ENCODE assay signal across 15 cellular contexts in the genomic region with DNA sequence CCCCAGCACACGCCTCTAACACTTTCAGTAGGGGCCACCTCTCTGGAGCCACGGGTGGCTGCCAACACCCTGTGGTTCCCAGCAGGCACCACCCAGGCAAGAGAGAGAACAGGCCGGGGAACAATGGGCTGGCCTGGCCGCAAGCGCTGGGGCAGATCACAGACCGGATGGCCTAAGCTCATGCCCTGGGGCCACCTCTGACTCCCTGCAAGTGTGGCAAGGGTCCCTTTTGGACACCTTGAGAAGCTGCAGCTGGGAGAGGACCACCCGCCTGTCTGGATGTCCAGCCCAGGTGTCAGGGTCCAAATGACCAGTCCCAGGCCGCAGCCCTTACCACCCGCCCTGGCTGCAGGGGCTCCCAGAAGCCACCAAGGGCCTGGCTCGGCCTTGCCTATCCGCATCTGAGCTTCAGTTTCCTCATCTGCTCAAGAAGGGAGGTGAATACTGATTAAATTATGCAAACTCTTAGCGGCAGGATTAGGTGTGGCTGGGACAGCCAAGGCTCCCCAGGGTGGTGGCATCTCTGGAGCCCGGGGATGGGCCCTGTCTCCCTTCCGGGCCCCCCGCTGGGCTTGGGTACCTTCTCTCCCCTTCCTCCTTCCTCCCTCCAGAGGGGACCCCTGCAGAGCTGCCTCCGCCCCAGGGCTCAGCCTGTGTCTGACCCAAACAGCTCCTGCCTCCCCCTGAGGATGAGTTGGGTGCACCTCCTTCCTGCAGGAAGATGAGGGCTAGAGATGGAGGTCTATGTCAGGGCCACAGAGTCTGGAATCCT. TPM values are rescaled to one million over a fixed set of nuclear protein-coding genes. Genes with fewer than 3 reads are reported as not detected.
DNase-seq lines count a peak whose midpoint lies in the region; ATAC-seq, FAIRE-seq and TF ChIP-seq lines count a peak whose summit lies in the region.
"Had no signal": no experiment of that assay in that cellular context is flagged by ENCODE, and none has a peak within 500 bp of the region (broad histone marks: within the 10 kb centered on the region; RNA-seq: fewer than 3 reads in every experiment).

No MANE protein-coding gene starts in this region.

- H2AFZ ChIP-seq in K562 (ENCODE audit: low read depth, low read length) = no peak overlapping the region

- H4K8ac ChIP-seq in mesendoderm (ENCODE audit: low read depth, low read length) = no peak overlapping the region

- H3K9me1 ChIP-seq in K562 (ENCODE audit: control insufficient read depth, insufficient read depth, low read length) = no peaks in the 10 kb centered on the region

- 0 out of 2 replicates have a peak, but pooled peaks cover 6% of the 10 kb centered on the region for H4K20me1 ChIP-seq in K562 (replicated peaks; ENCODE audit: control insufficient read depth, insufficient read depth, low read length)

- no peak overlapping the region for H2AK5ac ChIP-seq in mesendoderm (ENCODE audit: low read length)

- intact Hi-C loops in K562 (cut with micrococcal nuclease) (loop anchor here (10.0 kb wide), 2 partner anchors 226 to 344 kb away; no protein-coding TSS in a partner anchor), right cardiac atrium (cut with DNase I) (no loop called here)

- H3K9me3 ChIP-seq in K562 (replicated peaks; ENCODE audit: control insufficient read depth, insufficient read depth, low read depth, low read length) (no peaks in the 10 kb centered on the region), right cardiac atrium (ENCODE audit: control insufficient read depth, low read length) (no peaks in the 10 kb centered on the region), suprapubic skin (no peaks in the 10 kb centered on the region)
- H3K9me3 ChIP-seq: MG63 had no signal

- TF ChIP-seq POLR2A in K562 (conservative IDR thresholded peaks at IDR 0.05) = no peak
- no peak for TF ChIP-seq POLR2A in suprapubic skin (IDR thresholded peaks at IDR 0.05)

- H3K79me2 ChIP-seq in K562 (ENCODE audit: control insufficient read depth, insufficient read depth, low read length) (no peaks in the 10 kb centered on the region), mesendoderm (ENCODE audit: control insufficient read depth, insufficient read depth, low read length) (no peaks in the 10 kb centered on the region)

- H3K9ac ChIP-seq in K562 (ENCODE audit: insufficient read depth in 1 of 2, low read depth in 2 of 2, low read length in 2 of 2) = no peak overlapping the region
- no peak overlapping the region for H3K9ac ChIP-seq in mesendoderm (ENCODE audit: low read length)

- no peaks in the 10 kb centered on the region for H3K79me1 ChIP-seq in mesendoderm (ENCODE audit: low read length)

- TF ChIP-seq EP300 in Ishikawa (IDR thresholded peaks at IDR 0.05; ENCODE audit: borderline replicate concordance) = peak; percentile 82
- no peak for TF ChIP-seq EP300 in K562 (IDR thresholded peaks at IDR 0.05; ENCODE audit: low read length)
- TF ChIP-seq EP300 in suprapubic skin (IDR thresholded peaks at IDR 0.05) = no peak

- H3K4me1 ChIP-seq in K562 (replicated peaks in 1 of 2; ENCODE audit: control insufficient read depth in 2 of 2, insufficient read depth in 2 of 2, low read length in 2 of 2) = peaks cover 0 to 33% of the 10 kb centered on the region in 2 experiments; a peak in 2 of 5 replicates
- peaks cover 2% of the 10 kb centered on the region for H3K4me1 ChIP-seq in right cardiac atrium (ENCODE audit: control insufficient read depth, insufficient read depth, low read length)
- H3K4me1 ChIP-seq in suprapubic skin = peaks cover 47% of the 10 kb centered on the region
- H3K4me1 ChIP-seq in mesendoderm (ENCODE audit: control insufficient read depth, low read depth, low read length) = no peaks in the 10 kb centered on the region

- H3K56ac ChIP-seq in mesendoderm (ENCODE audit: low read length) = no peak overlapping the region

- no peak overlapping the region for H2BK5ac ChIP-seq in mesendoderm (ENCODE audit: low read length)

- H2BK120ac ChIP-seq in mesendoderm (ENCODE audit: low read depth, low read length) = no peak overlapping the region

- in situ Hi-C loops in K562 (cut with MboI) = no loop called here

- H3K36me3 ChIP-seq in K562 (ENCODE audit: control insufficient read depth, insufficient read depth, low read length) (peaks cover 11% of the 10 kb centered on the region; the same call in 1 of the 3 replicates), suprapubic skin (peaks cover 30% of the 10 kb centered on the region), mesendoderm (ENCODE audit: control insufficient read depth, insufficient read depth, low read length) (no peaks in the 10 kb centered on the region)
- H3K36me3 ChIP-seq: MG63 had no signal

- no peak overlapping the region for H3K23ac ChIP-seq in mesendoderm (ENCODE audit: low read length)

- BruUV-seq in K562 (replicated peaks; lab: Mats Ljungman, UMichigan) = no TSS peak

- CTCF ChIA-PET in K562 (lab: Yijun Ruan, JAX; ENCODE audit: low intra/inter-chr PET ratio) = no interaction called here

- H3K4me3 ChIP-seq in K562 = no peak overlapping the region
- H3K4me3 ChIP-seq in right cardiac atrium (ENCODE audit: low read length) = no peak overlapping the region
- no peak overlapping the region for H3K4me3 ChIP-seq in suprapubic skin
- H3K4me3 ChIP-seq in mesendoderm (ENCODE audit: low read length) = no peak overlapping the region
- H3K4me3 ChIP-seq: MG63 had no signal

- H3K4me2 ChIP-seq in K562 (ENCODE audit: insufficient read depth, low read length) (no peak overlapping the region), mesendoderm (ENCODE audit: low read length) (no peak overlapping the region)

- POLR2A ChIA-PET in K562 (lab: Yijun Ruan, JAX) = interaction anchor here (0.6 to 0.8 kb wide), 2 partner anchors 371 to 731 kb away, joined by 5 read pairs; no protein-coding TSS in a partner anchor

- H3K27ac ChIP-seq in K562 (ENCODE audit: extremely low read depth, low read depth, low read length) = no peak overlapping the region
- H3K27ac ChIP-seq in right cardiac atrium (ENCODE audit: low read length) = no peak overlapping the region
- peak overlapping the region; percentile 14 for H3K27ac ChIP-seq in suprapubic skin
- no peak overlapping the region for H3K27ac ChIP-seq in mesendoderm (ENCODE audit: low read depth, low read length)

- FAIRE-seq in K562 (lab: Jason Lieb, UNC) = no peak
- FAIRE-seq: GM12892 had no signal

- H3K27me3 ChIP-seq in K562 (ENCODE audit: control insufficient read depth in 2 of 2, insufficient read depth in 2 of 2, low read length in 2 of 2) (peaks cover 2 to 6% of the 10 kb centered on the region in 2 experiments; a peak in 2 of 5 replicates), right cardiac atrium (ENCODE audit: control insufficient read depth, insufficient read depth) (no peaks in the 10 kb centered on the region), suprapubic skin (no peaks in the 10 kb centered on the region), mesendoderm (ENCODE audit: insufficient read depth, low read length, poor library complexity) (no peaks in the 10 kb centered on the region)
- H3K27me3 ChIP-seq: MG63 had no signal

- ATAC-seq in K562 (no peak), right cardiac atrium (peak; percentile 4 to 44)
- ATAC-seq: activated naive CD4-positive, alpha-beta T cell treated with anti-CD3 and anti-CD28 coated beads, Interleukin-2, amount 50 U/mL, for 72 hours had no signal

- TF ChIP-seq RAD21 in Ishikawa (IDR thresholded peaks at IDR 0.05; ENCODE audit: low read depth) (no peak; the same call in 1 of the 2 replicates), K562 (CRISPR knock-in tag; conservative IDR thresholded peaks at IDR 0.05 in 1 of 2, IDR thresholded peaks at IDR 0.05 in 1 of 2) (no peak)

- DNase-seq in K562 (ENCODE audit: extremely low read depth in 1 of 4, low spot score in 3 of 4) (no peak), right cardiac atrium (peak; percentile 48 to 67 (median 63)), suprapubic skin (ENCODE audit: low spot score in 2 of 2) (no peak), EL (no peak), mesendoderm (no peak), NCI-H2171 treated with DMSO at 0.1 percent for 48 hours (lab: John Stamatoyannopoulos, UW) (no peak)
- no peak for DNase-seq in stimulated activated CD4-positive, alpha-beta T cell treated with anti-CD3 and anti-CD28 coated beads, Interleukin-12 subunit alpha, Interleukin-12 subunit beta, amount 100 ng/mL, for 4 hours
- DNase-seq: GDM1; MG63; NCI-H2029 treated with DMSO at 0.1 percent for 48 hours; OCI-M1; stimulated activated CD4-positive, alpha-beta T cell treated with anti-CD3 and anti-CD28 coated beads, Interleukin-1b, Interleukin-23, amount 100 ng/mL, for 48 hours had no signal

- H3K18ac ChIP-seq in mesendoderm (ENCODE audit: low read length) = no peak overlapping the region

- TF ChIP-seq CTCF in K562 (IDR thresholded peaks at IDR 0.05 in 2 of 3, conservative IDR thresholded peaks at IDR 0.05 in 1 of 3; ENCODE audit: insufficient read depth in 2 of 3, low read depth in 1 of 3, low read length in 3 of 3) (no peak), suprapubic skin (IDR thresholded peaks at IDR 0.05) (no peak)

- H3K4ac ChIP-seq in mesendoderm (ENCODE audit: low read depth, low read length) = no peak overlapping the region

- H2BK15ac ChIP-seq in mesendoderm (replicated peaks; ENCODE audit: low read depth) = no peak overlapping the region

- 52% methylated on average over 10 of the region's 16 CpGs for WGBS in K562 (ENCODE audit: insufficient coverage, low coverage, missing lambda C conversion rate)
- WGBS in right cardiac atrium = 81% methylated on average over 16 of the region's 16 CpGs
- WGBS in suprapubic skin = 78% methylated on average over 9 of the region's 16 CpGs
- no CpG with 5 or more reads among the region's 16 CpGs for WGBS in mesendoderm (ENCODE audit: extremely low coverage, insufficient coverage, low lambda C conversion rate)

- no peak overlapping the region for H4K5ac ChIP-seq in mesendoderm (ENCODE audit: low read length)

RNA-seq across cellular contexts. Expression of gene SUSD2, which starts 0.8 kb away (rescaled TPM):
- total RNA-seq in K562 (2011; cell fraction: chromatin; rRNA removed; ENCODE audit: low replicate concordance) = 0.30 and 0.79 TPM in 2 replicates
- total RNA-seq in K562 (2011; cell fraction: nucleolus; rRNA removed) = 0.39 and 0.50 TPM in 2 replicates
- 0.22 and 0.31 TPM in 2 replicates for total RNA-seq in K562 (2011; cell fraction: nucleoplasm; rRNA removed)
- total RNA-seq in K562 (2014; rRNA removed) (not detected in 2 replicates), K562 (2014; rRNA removed; fragmentation: Illumina TruSeq; extraction: Trizol) (not detected in 2 replicates), K562 (2015; rRNA removed; fragmentation: Illumina TruSeq; extraction: Trizol) (0.07 and 0.08 TPM in 2 replicates), K562 (2021) (0.16 and 0.22 TPM in 2 replicates), right cardiac atrium (1 to 10 TPM; 6.2 to 7.4 (median 7.3) TPM), suprapubic skin (10 to 100 TPM in 3 of 4 donors, 1 to 10 TPM in 1; 5.1 to 41.4 (median 29.0) TPM)
- polyA plus RNA-seq in K562 (2011; rRNA removed) (0.03 TPM in 2 replicates), K562 (2014; fragmentation: Illumina TruSeq; extraction: Trizol) (0.04 TPM in 1 of 2 replicates, not detected in the other), K562 (2014; fragmentation: Nextera tagmentation; extraction: Ambion mirVana) (not detected), K562 (2014; rRNA removed) (0.01 TPM in 1 of 2 replicates, not detected in the other), right cardiac atrium (6.7 TPM)
- 0.01 and 0.15 TPM in 2 replicates for polyA plus RNA-seq in K562 (2011; cell fraction: cytosol; rRNA removed)
- 0.14 and 0.54 TPM in 2 replicates for polyA plus RNA-seq in K562 (2011; cell fraction: nucleus; rRNA removed)
- polyA plus RNA-seq in K562 (2012) = 0.08 and 0.10 TPM in 2 replicates
- polyA minus RNA-seq in K562 (2011; rRNA and poly(A)+ RNA removed) = not detected in 2 replicates
- polyA minus RNA-seq in K562 (2011; cell fraction: cytosol; rRNA and poly(A)+ RNA removed) = not detected in 2 replicates
- polyA minus RNA-seq in K562 (2011; cell fraction: nucleus; rRNA and poly(A)+ RNA removed) = 0.11 and 0.13 TPM in 2 replicates
- 1.8 TPM for polyA plus RNA-seq in mesendoderm (2013, experiment 1 of 2)
- polyA plus RNA-seq in mesendoderm (2013, experiment 2 of 2) = 1.6 TPM

Comparison
In these comparisons a context has a peak if more than half of its experiments do, and no peak if none do; other contexts are left out.
1. DNase-seq: peak in right cardiac atrium (3 of 3); none in K562 (0 of 4), suprapubic skin (0 of 2), EL (single experiment), stimulated activated CD4-positive, alpha-beta T cell treated with anti-CD3 and anti-CD28 coated beads, Interleukin-12 subunit alpha, Interleukin-12 subunit beta, amount 100 ng/mL, for 4 hours (single experiment), mesendoderm (single experiment) and NCI-H2171 treated with DMSO at 0.1 percent for 48 hours (single experiment).